Comparison of ENCODE assay signal across 2 cellular contexts in the genomic region with DNA sequence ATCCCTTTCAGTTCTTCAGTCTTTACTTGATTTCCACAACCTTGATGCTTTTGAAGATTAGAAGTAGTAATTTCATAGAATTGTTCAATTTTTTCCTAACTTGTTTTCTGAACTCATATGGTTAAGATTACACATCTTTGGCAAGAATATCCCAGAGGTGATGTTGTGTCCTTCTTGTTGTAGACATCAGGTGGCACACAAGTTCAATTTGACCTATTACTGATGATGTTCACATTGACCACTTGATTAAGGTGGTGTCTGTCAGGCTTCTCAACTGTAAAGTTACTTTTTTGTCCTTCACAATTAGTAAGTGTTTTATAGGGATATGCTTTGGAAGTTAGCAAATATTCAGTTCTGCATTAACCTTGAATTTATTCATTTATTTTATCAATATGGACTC.
TF ChIP-seq lines count a peak whose summit lies in the region.

No MANE protein-coding gene starts in this region.

TF ChIP-seq in HCT116, 20 proteins besides CTCF, POLR2A, EP300 and RAD21:
- TF ChIP-seq SRF (IDR thresholded peaks at IDR 0.05; ENCODE audit: low read depth) (no peak), TCF7L2 (IDR thresholded peaks at IDR 0.05; ENCODE audit: borderline replicate concordance, extremely low read depth, insufficient read depth, insufficient read length) (no peak), SIN3A (IDR thresholded peaks at IDR 0.05; ENCODE audit: low read depth) (no peak), YY1 (IDR thresholded peaks at IDR 0.05; ENCODE audit: extremely low read depth, insufficient replicate concordance, low read depth, low read length) (no peak), POLR2AphosphoS5 (IDR thresholded peaks at IDR 0.05; ENCODE audit: low read depth, low read length) (no peak), ZNF274 (IDR thresholded peaks at IDR 0.05; ENCODE audit: low read depth, low read length) (no peak), EZH2phosphoT487 (IDR thresholded peaks at IDR 0.05; ENCODE audit: borderline replicate concordance) (no peak), JUND (IDR thresholded peaks at IDR 0.05) (no peak), CBX3 (IDR thresholded peaks at IDR 0.05; ENCODE audit: low read depth) (no peak), EZH2 (IDR thresholded peaks at IDR 0.05) (no peak), SP1 (IDR thresholded peaks at IDR 0.05; ENCODE audit: low read depth) (no peak), FOSL1 (IDR thresholded peaks at IDR 0.05; ENCODE audit: low read depth) (no peak), EGR1 (IDR thresholded peaks at IDR 0.05; ENCODE audit: low read depth) (no peak), CEBPB (IDR thresholded peaks at IDR 0.05; ENCODE audit: low read depth) (no peak), ZFX (IDR thresholded peaks at IDR 0.05) (no peak), ELF1 (IDR thresholded peaks at IDR 0.05; ENCODE audit: borderline replicate concordance, low read depth) (no peak)
- TF ChIP-seq, protein P1, sequence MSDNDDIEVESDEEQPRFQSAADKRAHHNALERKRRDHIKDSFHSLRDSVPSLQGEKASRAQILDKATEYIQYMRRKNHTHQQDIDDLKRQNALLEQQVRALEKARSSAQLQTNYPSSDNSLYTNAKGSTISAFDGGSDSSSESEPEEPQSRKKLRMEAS (IDR thresholded peaks at IDR 0.05): no peak
- TF ChIP-seq, protein P2, sequence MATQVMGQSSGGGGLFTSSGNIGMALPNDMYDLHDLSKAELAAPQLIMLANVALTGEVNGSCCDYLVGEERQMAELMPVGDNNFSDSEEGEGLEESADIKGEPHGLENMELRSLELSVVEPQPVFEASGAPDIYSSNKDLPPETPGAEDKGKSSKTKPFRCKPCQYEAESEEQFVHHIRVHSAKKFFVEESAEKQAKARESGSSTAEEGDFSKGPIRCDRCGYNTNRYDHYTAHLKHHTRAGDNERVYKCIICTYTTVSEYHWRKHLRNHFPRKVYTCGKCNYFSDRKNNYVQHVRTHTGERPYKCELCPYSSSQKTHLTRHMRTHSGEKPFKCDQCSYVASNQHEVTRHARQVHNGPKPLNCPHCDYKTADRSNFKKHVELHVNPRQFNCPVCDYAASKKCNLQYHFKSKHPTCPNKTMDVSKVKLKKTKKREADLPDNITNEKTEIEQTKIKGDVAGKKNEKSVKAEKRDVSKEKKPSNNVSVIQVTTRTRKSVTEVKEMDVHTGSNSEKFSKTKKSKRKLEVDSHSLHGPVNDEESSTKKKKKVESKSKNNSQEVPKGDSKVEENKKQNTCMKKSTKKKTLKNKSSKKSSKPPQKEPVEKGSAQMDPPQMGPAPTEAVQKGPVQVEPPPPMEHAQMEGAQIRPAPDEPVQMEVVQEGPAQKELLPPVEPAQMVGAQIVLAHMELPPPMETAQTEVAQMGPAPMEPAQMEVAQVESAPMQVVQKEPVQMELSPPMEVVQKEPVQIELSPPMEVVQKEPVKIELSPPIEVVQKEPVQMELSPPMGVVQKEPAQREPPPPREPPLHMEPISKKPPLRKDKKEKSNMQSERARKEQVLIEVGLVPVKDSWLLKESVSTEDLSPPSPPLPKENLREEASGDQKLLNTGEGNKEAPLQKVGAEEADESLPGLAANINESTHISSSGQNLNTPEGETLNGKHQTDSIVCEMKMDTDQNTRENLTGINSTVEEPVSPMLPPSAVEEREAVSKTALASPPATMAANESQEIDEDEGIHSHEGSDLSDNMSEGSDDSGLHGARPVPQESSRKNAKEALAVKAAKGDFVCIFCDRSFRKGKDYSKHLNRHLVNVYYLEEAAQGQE (IDR thresholded peaks at IDR 0.05; ENCODE audit: low read depth): no peak
- TF ChIP-seq, protein P3, sequence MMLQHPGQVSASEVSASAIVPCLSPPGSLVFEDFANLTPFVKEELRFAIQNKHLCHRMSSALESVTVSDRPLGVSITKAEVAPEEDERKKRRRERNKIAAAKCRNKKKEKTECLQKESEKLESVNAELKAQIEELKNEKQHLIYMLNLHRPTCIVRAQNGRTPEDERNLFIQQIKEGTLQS (IDR thresholded peaks at IDR 0.05): no peak
- TF ChIP-seq, protein P4, sequence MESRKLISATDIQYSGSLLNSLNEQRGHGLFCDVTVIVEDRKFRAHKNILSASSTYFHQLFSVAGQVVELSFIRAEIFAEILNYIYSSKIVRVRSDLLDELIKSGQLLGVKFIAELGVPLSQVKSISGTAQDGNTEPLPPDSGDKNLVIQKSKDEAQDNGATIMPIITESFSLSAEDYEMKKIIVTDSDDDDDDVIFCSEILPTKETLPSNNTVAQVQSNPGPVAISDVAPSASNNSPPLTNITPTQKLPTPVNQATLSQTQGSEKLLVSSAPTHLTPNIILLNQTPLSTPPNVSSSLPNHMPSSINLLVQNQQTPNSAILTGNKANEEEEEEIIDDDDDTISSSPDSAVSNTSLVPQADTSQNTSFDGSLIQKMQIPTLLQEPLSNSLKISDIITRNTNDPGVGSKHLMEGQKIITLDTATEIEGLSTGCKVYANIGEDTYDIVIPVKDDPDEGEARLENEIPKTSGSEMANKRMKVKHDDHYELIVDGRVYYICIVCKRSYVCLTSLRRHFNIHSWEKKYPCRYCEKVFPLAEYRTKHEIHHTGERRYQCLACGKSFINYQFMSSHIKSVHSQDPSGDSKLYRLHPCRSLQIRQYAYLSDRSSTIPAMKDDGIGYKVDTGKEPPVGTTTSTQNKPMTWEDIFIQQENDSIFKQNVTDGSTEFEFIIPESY (IDR thresholded peaks at IDR 0.05; ENCODE audit: extremely low read depth, insufficient replicate concordance, low read length): no peak

TF ChIP-seq in HepG2, 621 proteins besides CTCF, POLR2A, EP300 and RAD21:
- TF ChIP-seq SAP130 (CRISPR knock-in tag; IDR thresholded peaks at IDR 0.05; ENCODE audit: low read depth) (no peak), HNF4A (CRISPR knock-in tag; IDR thresholded peaks at IDR 0.05) (no peak), STAG1 (CRISPR knock-in tag; IDR thresholded peaks at IDR 0.05) (peak; percentile 29; the same call in 1 of the 2 replicates), ZNF460 (CRISPR knock-in tag; IDR thresholded peaks at IDR 0.05; ENCODE audit: borderline replicate concordance) (no peak), NFATC3 (CRISPR knock-in tag; IDR thresholded peaks at IDR 0.05) (no peak)
- TF ChIP-seq, protein P5, sequence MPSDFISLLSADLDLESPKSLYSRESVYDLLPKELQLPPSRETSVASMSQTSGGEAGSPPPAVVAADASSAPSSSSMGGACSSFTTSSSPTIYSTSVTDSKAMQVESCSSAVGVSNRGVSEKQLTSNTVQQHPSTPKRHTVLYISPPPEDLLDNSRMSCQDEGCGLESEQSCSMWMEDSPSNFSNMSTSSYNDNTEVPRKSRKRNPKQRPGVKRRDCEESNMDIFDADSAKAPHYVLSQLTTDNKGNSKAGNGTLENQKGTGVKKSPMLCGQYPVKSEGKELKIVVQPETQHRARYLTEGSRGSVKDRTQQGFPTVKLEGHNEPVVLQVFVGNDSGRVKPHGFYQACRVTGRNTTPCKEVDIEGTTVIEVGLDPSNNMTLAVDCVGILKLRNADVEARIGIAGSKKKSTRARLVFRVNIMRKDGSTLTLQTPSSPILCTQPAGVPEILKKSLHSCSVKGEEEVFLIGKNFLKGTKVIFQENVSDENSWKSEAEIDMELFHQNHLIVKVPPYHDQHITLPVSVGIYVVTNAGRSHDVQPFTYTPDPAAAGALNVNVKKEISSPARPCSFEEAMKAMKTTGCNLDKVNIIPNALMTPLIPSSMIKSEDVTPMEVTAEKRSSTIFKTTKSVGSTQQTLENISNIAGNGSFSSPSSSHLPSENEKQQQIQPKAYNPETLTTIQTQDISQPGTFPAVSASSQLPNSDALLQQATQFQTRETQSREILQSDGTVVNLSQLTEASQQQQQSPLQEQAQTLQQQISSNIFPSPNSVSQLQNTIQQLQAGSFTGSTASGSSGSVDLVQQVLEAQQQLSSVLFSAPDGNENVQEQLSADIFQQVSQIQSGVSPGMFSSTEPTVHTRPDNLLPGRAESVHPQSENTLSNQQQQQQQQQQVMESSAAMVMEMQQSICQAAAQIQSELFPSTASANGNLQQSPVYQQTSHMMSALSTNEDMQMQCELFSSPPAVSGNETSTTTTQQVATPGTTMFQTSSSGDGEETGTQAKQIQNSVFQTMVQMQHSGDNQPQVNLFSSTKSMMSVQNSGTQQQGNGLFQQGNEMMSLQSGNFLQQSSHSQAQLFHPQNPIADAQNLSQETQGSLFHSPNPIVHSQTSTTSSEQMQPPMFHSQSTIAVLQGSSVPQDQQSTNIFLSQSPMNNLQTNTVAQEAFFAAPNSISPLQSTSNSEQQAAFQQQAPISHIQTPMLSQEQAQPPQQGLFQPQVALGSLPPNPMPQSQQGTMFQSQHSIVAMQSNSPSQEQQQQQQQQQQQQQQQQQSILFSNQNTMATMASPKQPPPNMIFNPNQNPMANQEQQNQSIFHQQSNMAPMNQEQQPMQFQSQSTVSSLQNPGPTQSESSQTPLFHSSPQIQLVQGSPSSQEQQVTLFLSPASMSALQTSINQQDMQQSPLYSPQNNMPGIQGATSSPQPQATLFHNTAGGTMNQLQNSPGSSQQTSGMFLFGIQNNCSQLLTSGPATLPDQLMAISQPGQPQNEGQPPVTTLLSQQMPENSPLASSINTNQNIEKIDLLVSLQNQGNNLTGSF (CRISPR knock-in tag; IDR thresholded peaks at IDR 0.05): no peak
